In the genomic region with DNA sequence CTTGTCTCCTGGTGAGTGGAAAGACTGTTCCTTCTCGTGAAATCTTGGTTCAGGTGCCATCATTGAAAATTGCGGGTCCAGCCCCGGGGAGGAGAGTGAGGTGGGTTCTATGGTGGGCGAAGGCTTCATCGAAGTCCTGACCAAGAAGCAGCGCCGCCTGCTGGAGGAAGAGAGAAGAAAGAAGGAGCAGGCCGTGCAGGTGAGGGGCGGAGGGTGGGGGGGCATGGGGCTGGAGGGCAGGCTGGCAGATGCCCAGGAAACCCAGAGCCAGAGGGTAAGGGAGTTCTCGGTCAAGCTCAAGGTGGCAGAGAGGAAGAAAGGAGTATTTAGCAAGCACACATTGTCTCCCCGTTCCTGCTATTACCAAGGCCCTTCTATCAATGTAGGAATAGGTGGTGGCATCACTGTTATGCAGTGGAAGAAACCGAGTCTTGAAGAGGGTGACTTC, we compare ENCODE assay signal across 2 cellular contexts.
TF ChIP-seq lines count a peak whose summit lies in the region.

No MANE protein-coding gene starts in this region.

TF ChIP-seq in HCT116, 20 proteins besides CTCF, POLR2A, EP300 and RAD21:
- TF ChIP-seq, protein P1, sequence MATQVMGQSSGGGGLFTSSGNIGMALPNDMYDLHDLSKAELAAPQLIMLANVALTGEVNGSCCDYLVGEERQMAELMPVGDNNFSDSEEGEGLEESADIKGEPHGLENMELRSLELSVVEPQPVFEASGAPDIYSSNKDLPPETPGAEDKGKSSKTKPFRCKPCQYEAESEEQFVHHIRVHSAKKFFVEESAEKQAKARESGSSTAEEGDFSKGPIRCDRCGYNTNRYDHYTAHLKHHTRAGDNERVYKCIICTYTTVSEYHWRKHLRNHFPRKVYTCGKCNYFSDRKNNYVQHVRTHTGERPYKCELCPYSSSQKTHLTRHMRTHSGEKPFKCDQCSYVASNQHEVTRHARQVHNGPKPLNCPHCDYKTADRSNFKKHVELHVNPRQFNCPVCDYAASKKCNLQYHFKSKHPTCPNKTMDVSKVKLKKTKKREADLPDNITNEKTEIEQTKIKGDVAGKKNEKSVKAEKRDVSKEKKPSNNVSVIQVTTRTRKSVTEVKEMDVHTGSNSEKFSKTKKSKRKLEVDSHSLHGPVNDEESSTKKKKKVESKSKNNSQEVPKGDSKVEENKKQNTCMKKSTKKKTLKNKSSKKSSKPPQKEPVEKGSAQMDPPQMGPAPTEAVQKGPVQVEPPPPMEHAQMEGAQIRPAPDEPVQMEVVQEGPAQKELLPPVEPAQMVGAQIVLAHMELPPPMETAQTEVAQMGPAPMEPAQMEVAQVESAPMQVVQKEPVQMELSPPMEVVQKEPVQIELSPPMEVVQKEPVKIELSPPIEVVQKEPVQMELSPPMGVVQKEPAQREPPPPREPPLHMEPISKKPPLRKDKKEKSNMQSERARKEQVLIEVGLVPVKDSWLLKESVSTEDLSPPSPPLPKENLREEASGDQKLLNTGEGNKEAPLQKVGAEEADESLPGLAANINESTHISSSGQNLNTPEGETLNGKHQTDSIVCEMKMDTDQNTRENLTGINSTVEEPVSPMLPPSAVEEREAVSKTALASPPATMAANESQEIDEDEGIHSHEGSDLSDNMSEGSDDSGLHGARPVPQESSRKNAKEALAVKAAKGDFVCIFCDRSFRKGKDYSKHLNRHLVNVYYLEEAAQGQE (IDR thresholded peaks at IDR 0.05; ENCODE audit: low read depth) = no peak
- no peak for TF ChIP-seq SP1 (IDR thresholded peaks at IDR 0.05; ENCODE audit: low read depth)
- no peak for TF ChIP-seq EGR1 (IDR thresholded peaks at IDR 0.05; ENCODE audit: low read depth)
- no peak for TF ChIP-seq CBX3 (IDR thresholded peaks at IDR 0.05; ENCODE audit: low read depth)
- TF ChIP-seq JUND (IDR thresholded peaks at IDR 0.05) = no peak
- no peak for TF ChIP-seq SIN3A (IDR thresholded peaks at IDR 0.05; ENCODE audit: low read depth)
- TF ChIP-seq YY1 (IDR thresholded peaks at IDR 0.05; ENCODE audit: extremely low read depth, insufficient replicate concordance, low read depth, low read length) = no peak
- TF ChIP-seq TCF7L2 (IDR thresholded peaks at IDR 0.05; ENCODE audit: borderline replicate concordance, extremely low read depth, insufficient read depth, insufficient read length) = no peak

TF ChIP-seq in GM12878, 131 proteins besides CTCF, POLR2A, EP300 and RAD21:
- 0 out of 2 replicates have a peak, but pooled peaks have one; percentile 38 for TF ChIP-seq YY1 (IDR thresholded peaks at IDR 0.05; ENCODE audit: low read depth, low read length)
- TF ChIP-seq, protein P2, sequence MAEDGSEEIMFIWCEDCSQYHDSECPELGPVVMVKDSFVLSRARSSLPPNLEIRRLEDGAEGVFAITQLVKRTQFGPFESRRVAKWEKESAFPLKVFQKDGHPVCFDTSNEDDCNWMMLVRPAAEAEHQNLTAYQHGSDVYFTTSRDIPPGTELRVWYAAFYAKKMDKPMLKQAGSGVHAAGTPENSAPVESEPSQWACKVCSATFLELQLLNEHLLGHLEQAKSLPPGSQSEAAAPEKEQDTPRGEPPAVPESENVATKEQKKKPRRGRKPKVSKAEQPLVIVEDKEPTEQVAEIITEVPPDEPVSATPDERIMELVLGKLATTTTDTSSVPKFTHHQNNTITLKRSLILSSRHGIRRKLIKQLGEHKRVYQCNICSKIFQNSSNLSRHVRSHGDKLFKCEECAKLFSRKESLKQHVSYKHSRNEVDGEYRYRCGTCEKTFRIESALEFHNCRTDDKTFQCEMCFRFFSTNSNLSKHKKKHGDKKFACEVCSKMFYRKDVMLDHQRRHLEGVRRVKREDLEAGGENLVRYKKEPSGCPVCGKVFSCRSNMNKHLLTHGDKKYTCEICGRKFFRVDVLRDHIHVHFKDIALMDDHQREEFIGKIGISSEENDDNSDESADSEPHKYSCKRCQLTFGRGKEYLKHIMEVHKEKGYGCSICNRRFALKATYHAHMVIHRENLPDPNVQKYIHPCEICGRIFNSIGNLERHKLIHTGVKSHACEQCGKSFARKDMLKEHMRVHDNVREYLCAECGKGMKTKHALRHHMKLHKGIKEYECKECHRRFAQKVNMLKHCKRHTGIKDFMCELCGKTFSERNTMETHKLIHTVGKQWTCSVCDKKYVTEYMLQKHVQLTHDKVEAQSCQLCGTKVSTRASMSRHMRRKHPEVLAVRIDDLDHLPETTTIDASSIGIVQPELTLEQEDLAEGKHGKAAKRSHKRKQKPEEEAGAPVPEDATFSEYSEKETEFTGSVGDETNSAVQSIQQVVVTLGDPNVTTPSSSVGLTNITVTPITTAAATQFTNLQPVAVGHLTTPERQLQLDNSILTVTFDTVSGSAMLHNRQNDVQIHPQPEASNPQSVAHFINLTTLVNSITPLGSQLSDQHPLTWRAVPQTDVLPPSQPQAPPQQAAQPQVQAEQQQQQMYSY (CRISPR knock-in tag; IDR thresholded peaks at IDR 0.05) = no peak
- TF ChIP-seq SMC3 (IDR thresholded peaks at IDR 0.05; ENCODE audit: borderline replicate concordance, low read length) = peak; percentile 55
- TF ChIP-seq EED (IDR thresholded peaks at IDR 0.05; ENCODE audit: low read depth) = no peak
